ENCODE assay signal across 10 cellular contexts in genomic region chr13:113110048-113110851, GRCh38. TPM values are rescaled to one million over a fixed set of nuclear protein-coding genes. Genes with fewer than 3 reads are reported as not detected.
DNase-seq lines count a peak whose midpoint lies in the region.
"Had no signal": no experiment of that assay in that cellular context is flagged by ENCODE, and none has a peak within 500 bp of the region (broad histone marks: within the 10 kb centered on the region; RNA-seq: fewer than 3 reads in every experiment).

No MANE protein-coding gene starts in this region.

- H3K36me3 ChIP-seq in H7 (replicated peaks; ENCODE audit: control insufficient read depth, insufficient read depth, low read length) (no peaks in the 10 kb centered on the region), iPS-15b (ENCODE audit: control insufficient read depth, insufficient read depth, low read length) (no peaks in the 10 kb centered on the region)

- H3K4me3 ChIP-seq in H7 (ENCODE audit: insufficient read depth, low read depth, low read length) (peak overlapping the region; percentile 32; the same call in 1 of the 2 replicates), iPS-15b (ENCODE audit: low read depth, low read length) (peak overlapping the region; percentile 49), skin epidermis (peak overlapping the region; percentile 15 to 44 (median 32))

- no peaks in the 10 kb centered on the region for H3K9me3 ChIP-seq in iPS-15b (ENCODE audit: control insufficient read depth, insufficient read depth, low read length)

- DNase-seq in H7 (peak; percentile 68), OCI-M1 (lab: John Stamatoyannopoulos, UW) (no peak), NCI-H345 treated with DMSO at 0.1 percent for 48 hours (lab: John Stamatoyannopoulos, UW; ENCODE audit: unreplicated experiment) (no peak), NCI-H2081 (lab: John Stamatoyannopoulos, UW) (no peak)
- peak; percentile 51 for DNase-seq in activated naive CD4-positive, alpha-beta T cell treated with anti-CD3 and anti-CD28 coated beads, Interleukin-2, amount 50 U/mL, for 16 hours
- no peak for DNase-seq in stimulated activated naive CD4-positive, alpha-beta T cell treated with Interleukin-2 at 50 U/mL for 16 hours (lab: John Stamatoyannopoulos, UW)
- DNase-seq: activated B cell treated with CpG ODN at 0.5 μM for 24 hours, Karpas-422 had no signal

- H3K27ac ChIP-seq in skin epidermis = peak overlapping the region in 2 of 21 experiments; percentile 10 to 47

- H3K4me1 ChIP-seq in iPS-15b (ENCODE audit: control insufficient read depth, insufficient read depth, low read length) = no peaks in the 10 kb centered on the region

- no peak overlapping the region for H3K9ac ChIP-seq in iPS-15b (ENCODE audit: low read depth, low read length)

- peaks cover 19% of the 10 kb centered on the region; the same call in 1 of the 2 replicates for H3K27me3 ChIP-seq in H7 (ENCODE audit: control insufficient read depth, insufficient read depth, low read length)
- H3K27me3 ChIP-seq in iPS-15b (ENCODE audit: control insufficient read depth, insufficient read depth, low read length) = peaks cover 25% of the 10 kb centered on the region

RNA-seq across cellular contexts. Expression of gene F7, which starts 4.7 kb away (rescaled TPM):
- 0.28 and 1.5 TPM in 2 replicates for total RNA-seq in H7 (2014; rRNA removed; shearing (Covaris generic))
- total RNA-seq: activated B cell treated with CpG ODN at 0.5 μM for 24 hours had no signal

RNA-seq across cellular contexts. Expression of gene F10, which starts 12.3 kb away (rescaled TPM):
- total RNA-seq in H7 (2014; rRNA removed; shearing (Covaris generic)) = 1.3 and 2.1 TPM in 2 replicates
- total RNA-seq: activated B cell treated with CpG ODN at 0.5 μM for 24 hours had no signal

RNA-seq across cellular contexts. Expression of gene PROZ, which starts 48.2 kb away (rescaled TPM):
- total RNA-seq in H7 (2014; rRNA removed; shearing (Covaris generic)) = not detected in 2 replicates
- total RNA-seq: activated B cell treated with CpG ODN at 0.5 μM for 24 hours had no signal

Comparison
In these comparisons a context has a peak if more than half of its experiments do, and no peak if none do; other contexts are left out.
1. DNase-seq: peak in H7 (single experiment) and activated naive CD4-positive, alpha-beta T cell treated with anti-CD3 and anti-CD28 coated beads, Interleukin-2, amount 50 U/mL, for 16 hours (single experiment); none in OCI-M1 (single experiment), stimulated activated naive CD4-positive, alpha-beta T cell treated with Interleukin-2 at 50 U/mL for 16 hours (single experiment), NCI-H345 treated with DMSO at 0.1 percent for 48 hours (single experiment) and NCI-H2081 (0 of 2).
2. Peak in every context shown above with its lines, with median percentiles within 50 percentile points of each other: H3K4me3 ChIP-seq.